In genomic region chr17:29929544-29930398, GRCh38 we compare ENCODE assay signal across 8 cellular contexts. TPM values are rescaled to one million over a fixed set of nuclear protein-coding genes. Genes with fewer than 3 reads are reported as not detected.
DNase-seq lines count a peak whose midpoint lies in the region; ATAC-seq and TF ChIP-seq lines count a peak whose summit lies in the region.

TSS of gene SSH2 (minus strand) at chr17:29930228. CDS start at chr17:29930000, 228 bp downstream.

- peak within 1 kb of the TSS; percentile 92 for H3K27ac ChIP-seq in colonic mucosa

- peak; percentile 94 for DNase-seq in AG20443 (ENCODE audit: low spot score)
- DNase-seq in GM19238 (ENCODE audit: insufficient read length, low spot score): peak; percentile 51
- DNase-seq in NCI-H526 treated with DMSO at 0.1 percent for 48 hours (lab: John Stamatoyannopoulos, UW): peak; percentile 98
- peak; percentile 96 for DNase-seq in activated CD4-positive, alpha-beta T cell treated with anti-CD3 and anti-CD28 coated beads, Interleukin-2, amount 10 ng/mL, durations not matched to agents 24 days and 14 days
- peak; percentile 93 for DNase-seq in colonic mucosa
- peak; percentile 91 for DNase-seq in left lobe of liver (ENCODE audit: low spot score)
- peak; percentile 83 for DNase-seq in stimulated activated CD4-positive, alpha-beta T cell treated with anti-CD3 and anti-CD28 coated beads, Interleukin-2, amount 100 ng/mL, for 4 hours (ENCODE audit: low read depth)

- H3K9ac ChIP-seq in colonic mucosa (ENCODE audit: low read depth in 2 of 2, low read length in 2 of 2): peak within 1 kb of the TSS; percentile 90 to 99

- H3K4me1 ChIP-seq in colonic mucosa: peaks cover 4% of the 10 kb centered on the region

- TF ChIP-seq CTCF in colonic mucosa (IDR thresholded peaks at IDR 0.05): no peak

- H3K27me3 ChIP-seq in colonic mucosa: no peaks in the 10 kb centered on the region

- no peaks in the 10 kb centered on the region for H3K36me3 ChIP-seq in colonic mucosa

- H3K36me3 Mint-ChIP-seq in activated CD4-positive, alpha-beta T cell treated with anti-CD3 and anti-CD28 coated beads, Interleukin-2, amount 10 ng/mL, durations not matched to agents 24 days and 14 days (ENCODE audit: low read depth): peaks cover 7% of the 10 kb centered on the region

- H3K4me3 ChIP-seq in colonic mucosa: peak within 1 kb of the TSS; percentile 69

- H3K9me3 ChIP-seq in colonic mucosa: no peaks in the 10 kb centered on the region

- no peak within 1 kb of the TSS for H3K27ac Mint-ChIP-seq in activated CD4-positive, alpha-beta T cell treated with anti-CD3 and anti-CD28 coated beads, Interleukin-2, amount 10 ng/mL, durations not matched to agents 24 days and 14 days

- ATAC-seq in HG03457 (IDR thresholded peaks at IDR 0.05; ENCODE audit: unreplicated experiment) (peak; percentile 41), left lobe of liver (peak; percentile 91)

- no peaks in the 10 kb centered on the region for H3K9me3 Mint-ChIP-seq in activated CD4-positive, alpha-beta T cell treated with anti-CD3 and anti-CD28 coated beads, Interleukin-2, amount 10 ng/mL, durations not matched to agents 24 days and 14 days

- peaks cover 23% of the 10 kb centered on the region for H3K4me1 Mint-ChIP-seq in activated CD4-positive, alpha-beta T cell treated with anti-CD3 and anti-CD28 coated beads, Interleukin-2, amount 10 ng/mL, durations not matched to agents 24 days and 14 days

- no peaks in the 10 kb centered on the region for H3K27me3 Mint-ChIP-seq in activated CD4-positive, alpha-beta T cell treated with anti-CD3 and anti-CD28 coated beads, Interleukin-2, amount 10 ng/mL, durations not matched to agents 24 days and 14 days

- intact Hi-C loops in activated CD4-positive, alpha-beta T cell treated with anti-CD3 and anti-CD28 coated beads, Interleukin-2, amount 10 ng/mL, durations not matched to agents 24 days and 14 days (cut with micrococcal nuclease): loop anchor here (2.0 to 10.0 kb wide), 5 partner anchors 61 to 362 kb away; partner anchors contain the start of genes ABHD15 and TP53I13
- intact Hi-C loops in colonic mucosa (cut with DNase I): loop anchor here (1.0 to 10.0 kb wide), 2 partner anchors 122 to 165 kb away; no protein-coding TSS in a partner anchor

- H3K4me3 Mint-ChIP-seq in activated CD4-positive, alpha-beta T cell treated with anti-CD3 and anti-CD28 coated beads, Interleukin-2, amount 10 ng/mL, durations not matched to agents 24 days and 14 days: no peak within 1 kb of the TSS

RNA-seq across cellular contexts. Expression of gene SSH2, which starts in this region (rescaled TPM):
- total RNA-seq in activated CD4-positive, alpha-beta T cell treated with anti-CD3 and anti-CD28 coated beads, Interleukin-2, amount 10 ng/mL, durations not matched to agents 24 days and 14 days: 42.8 and 43.8 TPM in 2 replicates
- 10 to 100 TPM; 28.1 to 28.2 TPM for total RNA-seq in colonic mucosa
- total RNA-seq in left lobe of liver: 11.2 TPM

Comparison
In these comparisons a context has a peak if more than half of its experiments do, and no peak if none do; other contexts are left out.
1. Peak in every context shown above with its lines: DNase-seq, ATAC-seq, H3K4me3 ChIP-seq and H3K27ac ChIP-seq.